Comparison of ENCODE assay signal across 8 cellular contexts in the genomic region with DNA sequence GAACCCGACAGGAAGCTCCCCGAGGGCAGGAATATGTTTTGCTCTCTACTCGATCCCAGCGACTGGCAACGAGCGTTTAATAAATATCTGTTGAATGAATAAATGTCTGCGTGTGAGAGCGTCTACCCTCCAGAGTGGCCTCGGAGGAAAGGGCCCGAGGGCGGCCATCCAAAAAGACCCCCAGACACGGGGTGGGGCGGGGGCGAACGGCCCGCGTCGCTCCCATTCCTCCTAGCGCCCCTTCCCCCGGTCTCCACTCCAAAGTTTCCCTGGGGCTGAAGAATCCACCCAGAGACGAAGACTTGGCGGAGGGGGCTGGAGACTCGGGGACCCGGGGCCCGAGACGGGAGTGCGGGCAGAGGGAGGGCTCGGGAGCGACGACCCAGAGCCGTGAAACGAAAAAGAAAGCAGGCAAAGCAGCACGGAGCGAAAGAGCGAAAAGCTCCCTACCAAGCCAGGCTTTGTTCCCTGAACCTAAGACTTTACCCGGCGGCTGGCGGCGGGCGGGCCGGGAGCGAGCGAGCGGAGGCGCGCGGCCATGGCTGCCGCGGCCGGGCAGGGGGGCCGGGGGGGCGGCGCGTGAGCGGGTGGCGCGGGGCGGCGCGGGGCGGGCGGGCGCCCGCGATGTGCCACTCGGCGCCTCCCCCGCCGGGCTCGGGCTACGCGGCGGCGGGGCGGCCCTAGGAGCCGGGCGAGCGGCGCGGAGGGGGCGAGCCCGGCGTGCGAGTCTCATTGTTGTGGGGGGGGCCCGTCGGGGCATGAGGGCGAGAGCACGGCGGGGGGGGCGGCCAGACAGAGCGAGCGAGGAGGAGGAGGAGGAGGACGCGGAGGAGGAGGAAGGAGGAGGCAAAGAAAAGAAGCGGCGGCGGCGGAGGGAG. TPM values are rescaled to one million over a fixed set of nuclear protein-coding genes. Genes with fewer than 3 reads are reported as not detected.
DNase-seq lines count a peak whose midpoint lies in the region; ATAC-seq and TF ChIP-seq lines count a peak whose summit lies in the region.

A gene (plus strand): TSS at position 629 of the 878 bp plus-strand sequence. CDS start 360 bp downstream, outside the sequence.

- H3K9me3 Mint-ChIP-seq in GM23338: peaks cover 5% of the 10 kb centered on the region; the same call in 2 of the 3 replicates

- no peaks in the 10 kb centered on the region for H3K79me2 ChIP-seq in GM23338 (replicated peaks; ENCODE audit: insufficient read depth)

- no peak within 1 kb of the TSS for H3K27ac Mint-ChIP-seq in GM23338

- H3K27me3 ChIP-seq in GM23338 (ENCODE audit: insufficient read depth): peaks cover 91% of the 10 kb centered on the region
- no peaks in the 10 kb centered on the region for H3K27me3 ChIP-seq in kidney epithelial cell (ENCODE audit: control insufficient read depth, insufficient read depth, low read length)

- peak within 1 kb of the TSS; percentile 84 for H3K4me3 ChIP-seq in GM23338
- peak within 1 kb of the TSS; percentile 45 for H3K4me3 ChIP-seq in kidney epithelial cell (ENCODE audit: low read depth, low read length)

- in situ Hi-C loops in ACHN (cut with HindIII; ENCODE audit: low pct_ligation_motif_present, low pct_unique_long_range_greater_than_20kb, low sequenced_read_pairs): no loop called here

- H3K27me3 Mint-ChIP-seq in GM23338 (ENCODE audit: insufficient read depth, low read depth, poor library complexity): peaks cover 82% of the 10 kb centered on the region

- no peaks in the 10 kb centered on the region for H3K36me3 ChIP-seq in GM23338 (ENCODE audit: insufficient read depth)
- H3K36me3 ChIP-seq in kidney epithelial cell (ENCODE audit: control insufficient read depth, insufficient read depth, low read length): peaks cover 4% of the 10 kb centered on the region

- peaks cover 8% of the 10 kb centered on the region; the same call in 2 of the 3 replicates for H3K36me3 Mint-ChIP-seq in GM23338 (ENCODE audit: low read depth)

- TF ChIP-seq CTCF in GM23338 (conservative IDR thresholded peaks at IDR 0.05; ENCODE audit: low read depth in 2 of 2) (no peak), kidney epithelial cell (IDR thresholded peaks at IDR 0.05; ENCODE audit: insufficient read depth, low read length, poor library complexity, severe bottlenecking) (no peak)

- H4K20me1 ChIP-seq in GM23338 (replicated peaks; ENCODE audit: insufficient read depth): peaks cover 19% of the 10 kb centered on the region

- peak within 1 kb of the TSS; percentile 89 for H3K4me2 ChIP-seq in GM23338

- H3K4me1 ChIP-seq in GM23338 (ENCODE audit: insufficient read depth): peaks cover 40% of the 10 kb centered on the region

- peaks cover 58% of the 10 kb centered on the region for H3K4me1 Mint-ChIP-seq in GM23338

- H3F3A ChIP-seq in GM23338 (replicated peaks; ENCODE audit: low read depth): peaks cover 45% of the 10 kb centered on the region

- H2AFZ ChIP-seq in GM23338: peak within 1 kb of the TSS; percentile 91

- H3K27ac ChIP-seq in GM23338 (ENCODE audit: low read depth) (no peak within 1 kb of the TSS), cingulate gyrus (ENCODE audit: low read depth, low read length) (peak within 1 kb of the TSS; percentile 84)

- H3K4me3 Mint-ChIP-seq in GM23338: peak within 1 kb of the TSS; percentile 90

- DNase-seq in ACHN (peak; percentile 85), GM23338 (ENCODE audit: low spot score) (peak; percentile 89), NCI-H446 treated with DMSO at 0.1 percent for 48 hours (lab: John Stamatoyannopoulos, UW) (peak; percentile 32), kidney epithelial cell (ENCODE audit: low read depth) (no peak)
- DNase-seq in activated CD4-positive, alpha-beta T cell treated with anti-CD3 and anti-CD28 coated beads for 4 hours: peak; percentile 88 to 95
- DNase-seq in stimulated activated CD4-positive, alpha-beta T cell treated with anti-CD3 and anti-CD28 coated beads, Interleukin-15, amount 100 ng/mL, for 1 hour (ENCODE audit: low read depth in 1 of 2, low spot score in 1 of 2): peak; percentile 54 to 72

- ATAC-seq in GM23338 (peak; percentile 17), GM21786 (IDR thresholded peaks at IDR 0.05; ENCODE audit: unreplicated experiment) (no peak)

- no peaks in the 10 kb centered on the region for H3K9me2 ChIP-seq in GM23338 (ENCODE audit: insufficient read depth)

TF ChIP-seq in GM23338, 12 proteins besides CTCF, POLR2A, EP300 and RAD21:
- peak; percentile 83 for TF ChIP-seq EZH2 (IDR thresholded peaks at IDR 0.05; ENCODE audit: low read depth, unreplicated experiment)
- no peak for TF ChIP-seq CREB1 (CRISPR knock-in tag; IDR thresholded peaks at IDR 0.05; ENCODE audit: low read depth)

RNA-seq across cellular contexts. Expression of the gene that starts here (rescaled TPM):
- 2.8 and 3.3 TPM in 2 replicates for total RNA-seq in GM23338 (2014; rRNA removed; shearing (Covaris generic))
- 1.8 and 2.6 TPM in 2 replicates for polyA plus RNA-seq in GM23338 (2016; fragmentation: Nextera tagmentation; extraction: Ambion mirVana)
- total RNA-seq in kidney epithelial cell: 42.7 and 46.7 TPM in 2 replicates

Comparison
In these comparisons a context has a peak if more than half of its experiments do, and no peak if none do; other contexts are left out.
1. RNA of the gene that starts here (total RNA-seq): 42.7 to 46.7 TPM in kidney epithelial cell; 2.8 to 3.3 TPM in GM23338; every median in the first group is over 10 times any median in the second.